In the genomic region with DNA sequence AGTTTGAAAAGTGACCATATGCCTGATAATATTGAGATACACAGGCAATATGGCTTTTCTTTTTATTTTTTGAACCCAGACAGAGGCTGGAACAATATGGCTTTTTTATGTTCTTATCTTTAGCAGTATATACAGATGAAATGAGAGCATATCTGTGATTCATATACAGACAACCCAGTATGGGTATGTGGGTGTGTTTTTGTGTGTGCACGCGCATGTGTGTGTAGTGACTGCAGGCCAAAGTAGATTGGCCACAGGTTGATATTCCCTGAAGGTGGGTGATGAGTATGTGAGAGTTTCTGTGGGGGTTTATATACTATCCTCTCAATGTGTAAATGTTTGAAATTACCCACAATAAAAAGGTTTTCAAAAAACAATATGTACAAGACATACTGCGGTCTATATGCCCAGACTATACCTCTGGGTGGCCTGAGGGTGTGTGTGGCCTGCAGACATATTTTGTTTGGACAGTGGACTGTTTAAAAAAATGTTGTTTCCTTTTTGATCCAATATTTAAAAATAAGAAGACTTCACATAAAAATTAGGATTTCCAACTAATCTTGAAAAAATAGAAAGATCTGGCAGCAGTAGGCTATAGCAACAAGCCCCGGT, we compare ENCODE assay signal across 10 cellular contexts.
"Had no signal": no experiment of that assay in that cellular context is flagged by ENCODE, and none has a peak within 500 bp of the region (broad histone marks: within the 10 kb centered on the region; RNA-seq: fewer than 3 reads in every experiment).

No MANE protein-coding gene starts in this region.

- H3K9me3 Mint-ChIP-seq: neural progenitor cell; stimulated activated memory B cell treated with anti-CD40 and anti-IgM and Interleukin-4, amounts not matched to agents 10 μg/mL and 1 μg/mL and 100 μg/mL, for 72 hours had no signal

- H3K36me3 ChIP-seq: esophagus muscularis mucosa, neural progenitor cell, upper lobe of left lung had no signal

- H3K4me1 Mint-ChIP-seq: stimulated activated memory B cell treated with anti-CD40 and anti-IgM and Interleukin-4, amounts not matched to agents 10 μg/mL and 1 μg/mL and 100 μg/mL, for 72 hours had no signal

- H3K27me3 ChIP-seq: dorsolateral prefrontal cortex, neural progenitor cell, upper lobe of left lung had no signal

- ATAC-seq: stimulated activated memory B cell treated with anti-CD40 and anti-IgM and Interleukin-4, amounts not matched to agents 10 μg/mL and 1 μg/mL and 100 μg/mL, for 72 hours had no signal

- H3K27ac ChIP-seq: esophagus muscularis mucosa, neural progenitor cell, upper lobe of left lung had no signal

- H3K4me2 ChIP-seq: neural progenitor cell had no signal

- H3K36me3 Mint-ChIP-seq: stimulated activated memory B cell treated with anti-CD40 and anti-IgM and Interleukin-4, amounts not matched to agents 10 μg/mL and 1 μg/mL and 100 μg/mL, for 72 hours had no signal

- H2AFZ ChIP-seq: neural progenitor cell had no signal

- H3K4me3 Mint-ChIP-seq: neural progenitor cell; stimulated activated memory B cell treated with anti-CD40 and anti-IgM and Interleukin-4, amounts not matched to agents 10 μg/mL and 1 μg/mL and 100 μg/mL, for 72 hours had no signal

- H3K9ac ChIP-seq: neural progenitor cell had no signal

- H3K9me3 ChIP-seq: esophagus muscularis mucosa, upper lobe of left lung had no signal

- H3K27ac Mint-ChIP-seq: neural progenitor cell; stimulated activated memory B cell treated with anti-CD40 and anti-IgM and Interleukin-4, amounts not matched to agents 10 μg/mL and 1 μg/mL and 100 μg/mL, for 72 hours had no signal

- H3K27me3 Mint-ChIP-seq: stimulated activated memory B cell treated with anti-CD40 and anti-IgM and Interleukin-4, amounts not matched to agents 10 μg/mL and 1 μg/mL and 100 μg/mL, for 72 hours had no signal

- DNase-seq: activated CD4-positive, alpha-beta T cell treated with anti-CD3 and anti-CD28 coated beads, Interleukin-2, amount 50 U/mL, for 4 hours; activated CD8-positive, alpha-beta memory T cell treated with anti-CD3 and anti-CD28 coated beads, Interleukin-2, amount 50 U/mL, for 4 hours; activated naive CD4-positive, alpha-beta T cell treated with anti-CD3 and anti-CD28 coated beads, Interleukin-2, amount 50 U/mL, for 16 hours; dorsolateral prefrontal cortex; SHP77; small intestine; upper lobe of left lung had no signal

- H3K4me1 ChIP-seq: esophagus muscularis mucosa, neural progenitor cell, upper lobe of left lung had no signal

- H3K4me3 ChIP-seq: dorsolateral prefrontal cortex, esophagus muscularis mucosa, neural progenitor cell, upper lobe of left lung had no signal
